8 cellular contexts compared by ENCODE assay signal in genomic region chr15:52730163-52730562, GRCh38. TPM values are rescaled to one million over a fixed set of nuclear protein-coding genes. Genes with fewer than 3 reads are reported as not detected.
DNase-seq lines count a peak whose midpoint lies in the region; ATAC-seq and TF ChIP-seq lines count a peak whose summit lies in the region.

No MANE protein-coding gene starts in this region.

- peaks cover 2% of the 10 kb centered on the region for H3K27me3 ChIP-seq in osteoblast (ENCODE audit: insufficient read depth, low read length)
- H3K27me3 ChIP-seq in colonic mucosa = no peaks in the 10 kb centered on the region

- H3K36me3 ChIP-seq in osteoblast (ENCODE audit: insufficient read depth, low read length) = no peaks in the 10 kb centered on the region
- H3K36me3 ChIP-seq in colonic mucosa = no peaks in the 10 kb centered on the region

- intact Hi-C loops in colonic mucosa (cut with DNase I) = loop anchor here (10.0 kb wide), 1 partner anchor 205 kb away; the partner anchor contains the start of gene MYO5A

- no peaks in the 10 kb centered on the region for H3K9me3 ChIP-seq in osteoblast (ENCODE audit: low read depth, low read length)
- H3K9me3 ChIP-seq in colonic mucosa = no peaks in the 10 kb centered on the region

- no peak overlapping the region for H3K9ac ChIP-seq in colonic mucosa (ENCODE audit: low read depth in 2 of 2, low read length in 2 of 2)

- TF ChIP-seq CTCF in fibroblast of villous mesenchyme (IDR thresholded peaks at IDR 0.05; ENCODE audit: insufficient read depth, low read depth, low read length) (no peak), osteoblast (IDR thresholded peaks at IDR 0.05; ENCODE audit: extremely low read depth, low read depth, low read length) (no peak), colonic mucosa (IDR thresholded peaks at IDR 0.05) (no peak)

- no peaks in the 10 kb centered on the region for H3K79me2 ChIP-seq in osteoblast (ENCODE audit: insufficient read depth, low read length)

- no peak overlapping the region for H3K4me2 ChIP-seq in osteoblast (ENCODE audit: insufficient read depth, low read length)

- peak; percentile 79 for ATAC-seq in GM18517 (IDR thresholded peaks at IDR 0.05; ENCODE audit: unreplicated experiment)
- peak; percentile 40 for ATAC-seq in HG02763 (IDR thresholded peaks at IDR 0.05; ENCODE audit: unreplicated experiment)

- H3K4me3 ChIP-seq in fibroblast of villous mesenchyme (ENCODE audit: low read depth, low read length) = no peak overlapping the region
- no peak overlapping the region for H3K4me3 ChIP-seq in osteoblast (ENCODE audit: insufficient read depth, low read length)
- H3K4me3 ChIP-seq in colonic mucosa = no peak overlapping the region

- DNase-seq in T follicular helper cell (ENCODE audit: low read depth) (peak; percentile 31), fibroblast of villous mesenchyme (ENCODE audit: low read depth) (peak; percentile 33), osteoblast (ENCODE audit: insufficient read length, low spot score, missing footprints) (no peak), DMS 273 treated with DMSO at 0.1 percent for 48 hours (lab: John Stamatoyannopoulos, UW) (no peak), colonic mucosa (no peak), T1000 (lab: John Stamatoyannopoulos, UW) (no peak)

- H3K4me1 ChIP-seq in osteoblast (ENCODE audit: insufficient read depth, low read length) (peaks cover 11% of the 10 kb centered on the region), colonic mucosa (no peaks in the 10 kb centered on the region)

- H4K20me1 ChIP-seq in osteoblast (ENCODE audit: insufficient read depth, low read length) = no peaks in the 10 kb centered on the region

- H2AFZ ChIP-seq in osteoblast (ENCODE audit: low read length) = no peak overlapping the region

- H3K27ac ChIP-seq in osteoblast (ENCODE audit: low read depth, low read length) (no peak overlapping the region), colonic mucosa (no peak overlapping the region)

RNA-seq across cellular contexts. Expression of gene ATOSA, which starts 51.0 kb away (rescaled TPM):
- total RNA-seq in fibroblast of villous mesenchyme = 19.0 and 29.8 TPM in 2 replicates
- 34.4 and 47.4 TPM in 2 replicates for total RNA-seq in osteoblast
- 10 to 100 TPM; 29.6 to 34.5 TPM for total RNA-seq in colonic mucosa

RNA-seq across cellular contexts. Expression of gene ONECUT1, which starts 60.0 kb away (rescaled TPM):
- total RNA-seq in fibroblast of villous mesenchyme (under 0.01 TPM in 1 of 2 replicates, not detected in the other), osteoblast (not detected in 2 replicates), colonic mucosa (under 1 TPM in 1 of 2 donors, not detected in 1; 0.64 TPM)

Comparison
In these comparisons a context has a peak if more than half of its experiments do, and no peak if none do; other contexts are left out.
1. DNase-seq: peak in T follicular helper cell (single experiment) and fibroblast of villous mesenchyme (single experiment); none in osteoblast (single experiment), DMS 273 treated with DMSO at 0.1 percent for 48 hours (single experiment), colonic mucosa (single experiment) and T1000 (single experiment).